17 cellular contexts compared by ENCODE assay signal in the genomic region with DNA sequence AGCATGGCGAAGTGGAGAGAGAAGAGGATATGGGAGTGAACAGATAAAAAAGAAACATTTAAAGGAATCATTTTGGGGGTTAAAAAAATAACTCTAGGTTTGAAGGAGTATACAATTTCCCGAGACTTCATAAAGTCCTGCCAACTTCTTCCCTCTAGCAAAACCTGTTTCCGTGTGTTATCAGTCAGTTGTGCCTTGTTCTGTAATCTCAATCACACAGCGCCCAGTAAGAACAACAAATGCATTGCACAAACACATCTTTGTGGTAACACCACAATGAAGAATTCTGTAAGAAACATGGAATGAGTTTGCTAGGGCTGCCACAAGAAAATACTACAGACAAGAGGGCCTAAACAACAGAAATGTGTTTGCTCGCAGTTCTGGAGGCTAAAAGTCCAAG.
A peak's percentile ranks its signal among the peaks of the same experiment; 100 is the strongest.
DNase-seq lines count a peak whose midpoint lies in the region; ATAC-seq, FAIRE-seq and TF ChIP-seq lines count a peak whose summit lies in the region.
"Had no signal": no experiment of that assay in that cellular context is flagged by ENCODE, and none has a peak within 500 bp of the region (broad histone marks: within the 10 kb centered on the region; RNA-seq: fewer than 3 reads in every experiment).

No MANE protein-coding gene starts in this region.

- H3K27me3 ChIP-seq in K562 (ENCODE audit: control insufficient read depth in 2 of 2, insufficient read depth in 2 of 2, low read length in 2 of 2): no peaks in the 10 kb centered on the region; a peak in 1 of 5 replicates

- H3K79me2 ChIP-seq in K562 (ENCODE audit: control insufficient read depth, insufficient read depth, low read length): no peaks in the 10 kb centered on the region

- no peaks in the 10 kb centered on the region for H4K20me1 ChIP-seq in K562 (replicated peaks; ENCODE audit: control insufficient read depth, insufficient read depth, low read length)

- CTCF ChIA-PET in K562 (lab: Yijun Ruan, JAX; ENCODE audit: low intra/inter-chr PET ratio): no interaction called here

- in situ Hi-C loops in K562 (cut with MboI): no loop called here

- FAIRE-seq in K562 (lab: Jason Lieb, UNC): no peak
- FAIRE-seq: GM19239 had no signal

- no peaks in the 10 kb centered on the region for H3K36me3 Mint-ChIP-seq in progenitor cell of endocrine pancreas (ENCODE audit: insufficient read depth)

- H2AFZ ChIP-seq in K562 (ENCODE audit: low read depth, low read length): peak overlapping the region; percentile 24; the same call in 1 of the 2 replicates

- DNase-seq in OCI-M2 (lab: John Stamatoyannopoulos, UW; ENCODE audit: unreplicated experiment) (peak; percentile 54), K562 (ENCODE audit: extremely low read depth in 1 of 4, low spot score in 3 of 4) (no peak), fibroblast of the aortic adventitia (ENCODE audit: low read depth) (peak; percentile 43), progenitor cell of endocrine pancreas (ENCODE audit: low spot score, unreplicated experiment) (no peak), NCI-H446 treated with DMSO at 0.1 percent for 48 hours (lab: John Stamatoyannopoulos, UW) (no peak), dermis blood vessel endothelial cell (no peak)
- no peak for DNase-seq in activated CD8-positive, alpha-beta memory T cell treated with anti-CD3 and anti-CD28 coated beads for 24 hours
- DNase-seq: DMS 273 treated with DMSO at 0.1 percent for 48 hours, GF-D8, NCI-H1417, NCI-H187 treated with DMSO at 0.1 percent for 48 hours, NCI-H2171 treated with DMSO at 0.1 percent for 48 hours, NCI-H774 had no signal

- ATAC-seq in K562 (no peak), HG03342 (IDR thresholded peaks at IDR 0.05; ENCODE audit: unreplicated experiment) (no peak)

- no peak for TF ChIP-seq RAD21 in K562 (CRISPR knock-in tag; conservative IDR thresholded peaks at IDR 0.05 in 1 of 2, IDR thresholded peaks at IDR 0.05 in 1 of 2)

- H3K27ac ChIP-seq in K562 (ENCODE audit: extremely low read depth, low read depth, low read length): no peak overlapping the region
- H3K27ac ChIP-seq: C4-2B, HL-60 had no signal

- no peak overlapping the region for H3K9ac ChIP-seq in K562 (ENCODE audit: insufficient read depth in 1 of 2, low read depth in 2 of 2, low read length in 2 of 2)

- peaks cover 3% of the 10 kb centered on the region for H3K27me3 Mint-ChIP-seq in progenitor cell of endocrine pancreas

- H3K4me3 Mint-ChIP-seq in progenitor cell of endocrine pancreas (ENCODE audit: low read depth): no peak overlapping the region

- TF ChIP-seq CTCF in K562 (IDR thresholded peaks at IDR 0.05 in 2 of 3, conservative IDR thresholded peaks at IDR 0.05 in 1 of 3; ENCODE audit: insufficient read depth in 2 of 3, low read depth in 1 of 3, low read length in 3 of 3) (no peak), fibroblast of the aortic adventitia (IDR thresholded peaks at IDR 0.05; ENCODE audit: insufficient read depth, low read length) (no peak), progenitor cell of endocrine pancreas (IDR thresholded peaks at IDR 0.05; ENCODE audit: unreplicated experiment) (no peak)

- H3K4me1 Mint-ChIP-seq in progenitor cell of endocrine pancreas (ENCODE audit: low read depth): peaks cover 18% of the 10 kb centered on the region

- H3K4me3 ChIP-seq in K562 (no peak overlapping the region), fibroblast of the aortic adventitia (ENCODE audit: low read depth, low read length) (no peak overlapping the region)

- no TSS peak for BruUV-seq in K562 (replicated peaks; lab: Mats Ljungman, UMichigan)

- H3K4me2 ChIP-seq in K562 (ENCODE audit: insufficient read depth, low read length): no peak overlapping the region

- no peak for TF ChIP-seq EP300 in K562 (IDR thresholded peaks at IDR 0.05; ENCODE audit: low read length)

- POLR2A ChIA-PET in K562 (lab: Yijun Ruan, JAX): no interaction called here

- H3K4me1 ChIP-seq in K562 (replicated peaks in 1 of 2; ENCODE audit: control insufficient read depth in 2 of 2, insufficient read depth in 2 of 2, low read length in 2 of 2): peaks cover 0 to 13% of the 10 kb centered on the region in 2 experiments; a peak in 3 of 5 replicates

- H3K36me3 ChIP-seq in K562 (ENCODE audit: control insufficient read depth, insufficient read depth, low read length): no peaks in the 10 kb centered on the region

- H3K9me1 ChIP-seq in K562 (ENCODE audit: control insufficient read depth, insufficient read depth, low read length): no peaks in the 10 kb centered on the region

- no peaks in the 10 kb centered on the region for H3K9me3 Mint-ChIP-seq in progenitor cell of endocrine pancreas (ENCODE audit: low read depth)

- 9% methylated on average over 4 of the region's 5 CpGs for WGBS in K562 (ENCODE audit: insufficient coverage, low coverage, missing lambda C conversion rate)

- TF ChIP-seq POLR2A in K562 (conservative IDR thresholded peaks at IDR 0.05): no peak

- H3K9me3 ChIP-seq in K562 (replicated peaks; ENCODE audit: control insufficient read depth, insufficient read depth, low read depth, low read length): no peaks in the 10 kb centered on the region

- intact Hi-C loops in K562 (cut with micrococcal nuclease): no loop called here

- peak overlapping the region; percentile 84 for H3K27ac Mint-ChIP-seq in progenitor cell of endocrine pancreas

TF ChIP-seq in K562, 482 proteins besides CTCF, POLR2A, EP300 and RAD21:
- TF ChIP-seq TCF3 (CRISPR knock-in tag; IDR thresholded peaks at IDR 0.05) (0 out of 2 replicates have a peak, but pooled peaks have one; percentile 25), TEAD4 (IDR thresholded peaks at IDR 0.05; ENCODE audit: low read length) (peak; percentile 48; the same call in 1 of the 2 replicates), TEAD4 (CRISPR knock-in tag; IDR thresholded peaks at IDR 0.05; ENCODE audit: borderline replicate concordance) (no peak), FOXJ2 (tag; IDR thresholded peaks at IDR 0.05) (no peak), HNRNPUL1 (IDR thresholded peaks at IDR 0.05; ENCODE audit: low read length) (no peak), CBFA2T3 (IDR thresholded peaks at IDR 0.05) (peak; percentile 29; the same call in 1 of the 2 replicates), GTF2A2 (tag; IDR thresholded peaks at IDR 0.05) (no peak)
TF ChIP-seq in K562: peak in this region for 3.

Comparison
In these comparisons a context has a peak if more than half of its experiments do, and no peak if none do; other contexts are left out.
1. DNase-seq: peak in OCI-M2 (single experiment) and fibroblast of the aortic adventitia (single experiment); none in K562 (0 of 4), progenitor cell of endocrine pancreas (single experiment), activated CD8-positive, alpha-beta memory T cell treated with anti-CD3 and anti-CD28 coated beads for 24 hours (single experiment), NCI-H446 treated with DMSO at 0.1 percent for 48 hours (single experiment) and dermis blood vessel endothelial cell (single experiment).